Comparison of ENCODE assay signal across 12 cellular contexts in the genomic region with DNA sequence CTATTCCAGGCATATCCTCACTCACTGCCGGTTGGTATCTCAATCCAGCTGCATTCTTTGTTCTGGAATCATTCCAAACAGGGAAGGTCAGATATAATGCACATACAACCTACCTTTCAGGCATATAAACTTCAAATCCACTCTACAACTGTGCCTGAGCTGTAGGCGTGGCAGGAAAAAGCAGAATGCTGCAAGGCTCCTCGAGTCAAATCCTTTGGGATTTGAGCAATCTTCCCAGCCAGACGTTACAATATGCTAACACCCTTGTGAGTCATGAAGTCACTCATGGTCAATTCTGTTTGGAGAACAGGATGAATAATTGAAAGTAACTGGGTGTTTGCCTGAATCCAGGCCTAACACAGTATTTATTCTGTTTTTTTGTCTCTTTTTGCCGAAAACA.
DNase-seq lines count a peak whose midpoint lies in the region; ATAC-seq and TF ChIP-seq lines count a peak whose summit lies in the region.
"Had no signal": no experiment of that assay in that cellular context is flagged by ENCODE, and none has a peak within 500 bp of the region (broad histone marks: within the 10 kb centered on the region; RNA-seq: fewer than 3 reads in every experiment).

No MANE protein-coding gene starts in this region.

- H3K27me3 Mint-ChIP-seq in activated T-cell treated with anti-CD3 and anti-CD28 coated beads, Interleukin-2, amount 50 U/mL, for 24 hours: no peaks in the 10 kb centered on the region

- H3K4me3 ChIP-seq in AG09309 (ENCODE audit: control insufficient read depth, low read depth, low read length): no peak overlapping the region
- no peak overlapping the region for H3K4me3 ChIP-seq in coronary artery

- H3K36me3 Mint-ChIP-seq in activated T-cell treated with anti-CD3 and anti-CD28 coated beads, Interleukin-2, amount 50 U/mL, for 24 hours (ENCODE audit: low read depth): no peaks in the 10 kb centered on the region

- peaks cover 2% of the 10 kb centered on the region for H3K4me1 Mint-ChIP-seq in activated T-cell treated with anti-CD3 and anti-CD28 coated beads, Interleukin-2, amount 50 U/mL, for 24 hours (ENCODE audit: low read depth)

- no peak overlapping the region for H3K4me3 Mint-ChIP-seq in activated T-cell treated with anti-CD3 and anti-CD28 coated beads, Interleukin-2, amount 50 U/mL, for 24 hours

- TF ChIP-seq CTCF in AG09309 (IDR thresholded peaks at IDR 0.05; ENCODE audit: control insufficient read depth, insufficient read depth, low read depth, low read length, missing control alignments): no peak
- TF ChIP-seq CTCF in coronary artery (IDR thresholded peaks at IDR 0.05): no peak

- H3K9me3 Mint-ChIP-seq in activated T-cell treated with anti-CD3 and anti-CD28 coated beads, Interleukin-2, amount 50 U/mL, for 24 hours: no peaks in the 10 kb centered on the region

- DNase-seq in AG09309 (ENCODE audit: low read depth) (peak; percentile 93), NCI-H2171 (lab: John Stamatoyannopoulos, UW) (peak; percentile 33), coronary artery (ENCODE audit: low spot score) (peak; percentile 83), myocyte (ENCODE audit: low read depth) (peak; percentile 81), ecto neural progenitor cell (ENCODE audit: low spot score) (no peak)
- no peak for DNase-seq in central memory CD4-positive, alpha-beta T cell
- DNase-seq in activated T-cell treated with anti-CD3 and anti-CD28 coated beads, Interleukin-2, amount 50 U/mL, for 24 hours: no peak
- DNase-seq: activated CD8-positive, alpha-beta memory T cell treated with anti-CD3 and anti-CD28 coated beads for 24 hours; DMS79; hippocampal formation; NCI-H2081 had no signal

- no peak overlapping the region for H3K27ac Mint-ChIP-seq in activated T-cell treated with anti-CD3 and anti-CD28 coated beads, Interleukin-2, amount 50 U/mL, for 24 hours

- H3K27ac ChIP-seq in coronary artery: peak overlapping the region; percentile 78 to 88

- ATAC-seq in GM19467 (IDR thresholded peaks at IDR 0.05; ENCODE audit: unreplicated experiment): no peak

Comparison
In these comparisons a context has a peak if more than half of its experiments do, and no peak if none do; other contexts are left out.
1. DNase-seq: peak in AG09309 (single experiment), NCI-H2171 (single experiment), coronary artery (single experiment) and myocyte (single experiment); none in central memory CD4-positive, alpha-beta T cell (single experiment), activated T-cell treated with anti-CD3 and anti-CD28 coated beads, Interleukin-2, amount 50 U/mL, for 24 hours (single experiment) and ecto neural progenitor cell (single experiment).